ENCODE assay signal across 12 cellular contexts in the genomic region with DNA sequence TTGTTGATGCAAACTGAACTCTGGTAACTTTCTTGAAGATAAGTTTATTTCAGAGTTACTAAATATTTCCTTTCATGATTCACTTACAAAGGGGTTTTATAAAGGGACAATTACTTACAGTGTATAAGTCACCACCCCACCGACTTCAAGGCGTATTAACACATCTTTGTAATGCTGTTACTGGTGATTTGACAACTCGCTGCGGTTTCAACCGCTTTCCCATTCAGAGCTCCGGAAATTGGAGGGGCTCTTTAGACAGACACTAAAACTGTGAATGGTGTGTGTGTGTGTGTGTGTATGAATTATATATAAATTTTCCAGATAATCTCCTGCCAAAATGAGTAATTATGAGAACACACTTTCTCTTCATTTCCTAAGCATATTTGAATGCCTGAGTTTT. TPM values are rescaled to one million over a fixed set of nuclear protein-coding genes. Genes with fewer than 3 reads are reported as not detected.
A peak's percentile ranks its signal among the peaks of the same experiment; 100 is the strongest.
DNase-seq lines count a peak whose midpoint lies in the region; ATAC-seq, FAIRE-seq and TF ChIP-seq lines count a peak whose summit lies in the region.
"Had no signal": no experiment of that assay in that cellular context is flagged by ENCODE, and none has a peak within 500 bp of the region (broad histone marks: within the 10 kb centered on the region; RNA-seq: fewer than 3 reads in every experiment).

No MANE protein-coding gene starts in this region.

- WGBS in pancreas, 2 donors: 83 to 89% methylated on average over 6 of the region's 6 CpGs

- H3K9me3 ChIP-seq in pancreas: no peaks in the 10 kb centered on the region

- no peaks in the 10 kb centered on the region for H3K9me3 Mint-ChIP-seq in activated T-cell treated with anti-CD3 and anti-CD28 coated beads, Interleukin-2, amount 50 U/mL, for 72 hours

- no peaks in the 10 kb centered on the region for H3K36me3 Mint-ChIP-seq in activated T-cell treated with anti-CD3 and anti-CD28 coated beads, Interleukin-2, amount 50 U/mL, for 72 hours (ENCODE audit: insufficient read depth in 2 of 2)

- DNase-seq in GM03348 (ENCODE audit: low spot score) (peak; percentile 32), M059J (ENCODE audit: low read depth) (peak; percentile 70), sciatic nerve (ENCODE audit: low spot score) (no peak), D341Med (ENCODE audit: low spot score) (no peak), pancreas (no peak), frontal cortex (ENCODE audit: low spot score in 2 of 2) (no peak)
- peak; percentile 37 to 50 for DNase-seq in activated T-cell treated with anti-CD3 and anti-CD28 coated beads, Interleukin-2, amount 50 U/mL, for 72 hours
- DNase-seq: effector memory CD4-positive, alpha-beta T cell; NCI-H1105 treated with DMSO at 0.1 percent for 48 hours had no signal

- H3K27ac Mint-ChIP-seq in activated T-cell treated with anti-CD3 and anti-CD28 coated beads, Interleukin-2, amount 50 U/mL, for 72 hours: no peak overlapping the region

- H3K36me3 ChIP-seq in pancreas: no peaks in the 10 kb centered on the region

- peak; percentile 91 to 92 for ATAC-seq in activated T-cell treated with anti-CD3 and anti-CD28 coated beads, Interleukin-2, amount 50 U/mL, for 72 hours (replicated peaks in 1 of 2)
- ATAC-seq in sciatic nerve: peak; percentile 22
- ATAC-seq in GM19023 (IDR thresholded peaks at IDR 0.05; ENCODE audit: unreplicated experiment): no peak
- ATAC-seq in pancreas: no peak

- intact Hi-C loops in sciatic nerve (cut with DNase I): no loop called here
- intact Hi-C loops in pancreas (cut with DNase I): no loop called here

- no peak for TF ChIP-seq CTCF in pancreas (IDR thresholded peaks at IDR 0.05)

- no peaks in the 10 kb centered on the region for H3K4me1 ChIP-seq in pancreas

- H3K27ac ChIP-seq in pancreas: no peak overlapping the region

- peaks cover 13% of the 10 kb centered on the region for H3K4me1 Mint-ChIP-seq in activated T-cell treated with anti-CD3 and anti-CD28 coated beads, Interleukin-2, amount 50 U/mL, for 72 hours (ENCODE audit: low read depth)

- no peak overlapping the region for H3K4me3 ChIP-seq in pancreas

- no peak for FAIRE-seq in pancreas (lab: Jason Lieb, UNC)
- no peak for FAIRE-seq in frontal cortex (lab: Jason Lieb, UNC)
- FAIRE-seq: GM19239, keratinocyte had no signal

- H3K4me3 Mint-ChIP-seq in activated T-cell treated with anti-CD3 and anti-CD28 coated beads, Interleukin-2, amount 50 U/mL, for 72 hours: peak overlapping the region in 1 of 2 donors; percentile 46

- peaks cover 6% of the 10 kb centered on the region for H3K27me3 Mint-ChIP-seq in activated T-cell treated with anti-CD3 and anti-CD28 coated beads, Interleukin-2, amount 50 U/mL, for 72 hours (ENCODE audit: low read depth)

- H3K27me3 ChIP-seq in pancreas: no peaks in the 10 kb centered on the region

RNA-seq across cellular contexts. Expression of a gene that starts 4.9 kb away (rescaled TPM):
- not detected in 2 replicates for total RNA-seq in M059J (2014; rRNA removed; shearing (Covaris generic))
- total RNA-seq in activated T-cell treated with anti-CD3 and anti-CD28 coated beads, Interleukin-2, amount 50 U/mL, for 72 hours: not detected
- total RNA-seq in sciatic nerve: not detected
- not detected for total RNA-seq in pancreas
- not detected for polyA plus RNA-seq in pancreas
- not detected for total RNA-seq in frontal cortex
- polyA plus RNA-seq: keratinocyte had no signal

RNA-seq across cellular contexts. Expression of a gene that starts 13.6 kb away (rescaled TPM):
- total RNA-seq in M059J (2014; rRNA removed; shearing (Covaris generic)): not detected in 2 replicates
- not detected for total RNA-seq in activated T-cell treated with anti-CD3 and anti-CD28 coated beads, Interleukin-2, amount 50 U/mL, for 72 hours
- not detected for total RNA-seq in sciatic nerve
- not detected for total RNA-seq in pancreas
- not detected for polyA plus RNA-seq in pancreas
- not detected for total RNA-seq in frontal cortex
- polyA plus RNA-seq: keratinocyte had no signal

RNA-seq across cellular contexts. Expression of a gene that starts 49.1 kb away (rescaled TPM):
- total RNA-seq in M059J (2014; rRNA removed; shearing (Covaris generic)): 148 and 168 TPM in 2 replicates
- 10 to 100 TPM; 80.6 to 88.7 TPM for total RNA-seq in activated T-cell treated with anti-CD3 and anti-CD28 coated beads, Interleukin-2, amount 50 U/mL, for 72 hours
- total RNA-seq in sciatic nerve: 72.5 TPM
- total RNA-seq in pancreas: 10 to 100 TPM; 29.8 to 47.9 (median 38.0) TPM
- polyA plus RNA-seq in pancreas: 10 to 100 TPM; 46.1 to 71.7 TPM
- total RNA-seq in frontal cortex: 110 TPM

Comparison
In these comparisons a context has a peak if more than half of its experiments do, and no peak if none do; other contexts are left out.
1. DNase-seq: peak in GM03348 (single experiment), M059J (single experiment) and activated T-cell treated with anti-CD3 and anti-CD28 coated beads, Interleukin-2, amount 50 U/mL, for 72 hours (2 of 2); none in sciatic nerve (single experiment), D341Med (single experiment), pancreas (0 of 6) and frontal cortex (0 of 2).
2. ATAC-seq: peak in activated T-cell treated with anti-CD3 and anti-CD28 coated beads, Interleukin-2, amount 50 U/mL, for 72 hours (2 of 2) and sciatic nerve (single experiment); none in GM19023 (single experiment) and pancreas (0 of 4).